ENCODE assay signal across 8 cellular contexts in genomic region chr2:159201321-159202063, GRCh38.
DNase-seq lines count a peak whose midpoint lies in the region; ATAC-seq and TF ChIP-seq lines count a peak whose summit lies in the region.

No MANE protein-coding gene starts in this region.

- ATAC-seq in GM19463 (IDR thresholded peaks at IDR 0.05; ENCODE audit: unreplicated experiment) (peak; percentile 98), HG03442 (IDR thresholded peaks at IDR 0.05; ENCODE audit: unreplicated experiment) (peak; percentile 99), left colon (no peak)

- no peaks in the 10 kb centered on the region for H3K4me1 ChIP-seq in breast epithelium

- TF ChIP-seq CTCF in type B pancreatic cell (conservative IDR thresholded peaks at IDR 0.05) (no peak), breast epithelium (IDR thresholded peaks at IDR 0.05) (no peak)

- H3K4me3 Mint-ChIP-seq in type B pancreatic cell, result no peak overlapping the region

- H3K27me3 ChIP-seq in breast epithelium, result no peaks in the 10 kb centered on the region

- H3K36me3 Mint-ChIP-seq in type B pancreatic cell, result peaks cover 37% of the 10 kb centered on the region

- H3K9me3 Mint-ChIP-seq in type B pancreatic cell, result no peaks in the 10 kb centered on the region

- peak overlapping the region; percentile 48 for H3K27ac Mint-ChIP-seq in type B pancreatic cell

- no peaks in the 10 kb centered on the region for H3K9me3 ChIP-seq in breast epithelium

- DNase-seq in Daoy (ENCODE audit: low read depth), result peak; percentile 69
- peak; percentile 51 for DNase-seq in central memory CD4-positive, alpha-beta T cell
- DNase-seq in type B pancreatic cell (ENCODE audit: extremely low spot score, unreplicated experiment), result no peak
- DNase-seq in breast epithelium (ENCODE audit: low spot score in 2 of 2), result no peak
- no peak for DNase-seq in left colon
- no peak for DNase-seq in KG1 (lab: John Stamatoyannopoulos, UW)

- peaks cover 20% of the 10 kb centered on the region for H3K4me1 Mint-ChIP-seq in type B pancreatic cell (ENCODE audit: unreplicated experiment)

- intact Hi-C loops in breast epithelium (cut with DNase I; ENCODE audit: low total_unique reads), result no loop called here
- intact Hi-C loops in left colon (cut with DNase I, micrococcal nuclease), result no loop called here

- no peak for TF ChIP-seq POLR2A in breast epithelium (IDR thresholded peaks at IDR 0.05)

- H3K36me3 ChIP-seq in breast epithelium, result peaks cover 9% of the 10 kb centered on the region

- H3K27ac ChIP-seq in breast epithelium, result no peak overlapping the region

- no peaks in the 10 kb centered on the region for H3K27me3 Mint-ChIP-seq in type B pancreatic cell

- no peak overlapping the region for H3K4me3 ChIP-seq in breast epithelium

Comparison
In these comparisons a context has a peak if more than half of its experiments do, and no peak if none do; other contexts are left out.
1. DNase-seq: peak in Daoy (single experiment) and central memory CD4-positive, alpha-beta T cell (single experiment); none in type B pancreatic cell (single experiment), breast epithelium (0 of 2), left colon (0 of 2) and KG1 (single experiment).